16 cellular contexts compared by ENCODE assay signal in genomic region chr20:35657271-35657670, GRCh38. TPM values are rescaled to one million over a fixed set of nuclear protein-coding genes. Genes with fewer than 3 reads are reported as not detected.
DNase-seq lines count a peak whose midpoint lies in the region; ATAC-seq, FAIRE-seq and TF ChIP-seq lines count a peak whose summit lies in the region.
"Had no signal": no experiment of that assay in that cellular context is flagged by ENCODE, and none has a peak within 500 bp of the region (broad histone marks: within the 10 kb centered on the region; RNA-seq: fewer than 3 reads in every experiment).

No MANE protein-coding gene starts in this region.

- no peak for FAIRE-seq in H54 (lab: Jason Lieb, UNC)

- POLR2A ChIA-PET in A673 (lab: Charles Lee; ENCODE audit: low non-redundant PET): no interaction called here
- POLR2A ChIA-PET in CD4-positive, alpha-beta memory T cell (lab: Charles Lee; ENCODE audit: partially characterized antibody): interaction anchor here (1.5 kb wide), 1 partner anchor 85 kb away, joined by 5 read pairs; the partner anchor contains the start of gene RBM39

- H3K36me3 Mint-ChIP-seq in CD4-positive, alpha-beta memory T cell: peaks cover 8 to 16% of the 10 kb centered on the region in 2 donors
- peaks cover 17% of the 10 kb centered on the region for H3K36me3 Mint-ChIP-seq in activated T-helper 1 cell treated with anti-CD3 and anti-CD28 coated beads, Interleukin-12 subunit alpha, Interleukin-12 subunit beta, Interleukin-2, Interleukin-4 antibody, amounts not matched to agents 30 ng/mL and 10 ng/mL and 1 ng/mL, durations not matched to agents 14 hours and 24 hours and 36 hours (ENCODE audit: low read depth)

- TF ChIP-seq POLR2A in H54 (IDR thresholded peaks at IDR 0.05; ENCODE audit: low read depth, low read length): no peak

- H3K27me3 ChIP-seq in A673 (replicated peaks; ENCODE audit: insufficient read depth, low read depth, low read length, poor library complexity) (no peaks in the 10 kb centered on the region), lower lobe of right lung (ENCODE audit: low read depth) (no peaks in the 10 kb centered on the region)
- no peaks in the 10 kb centered on the region for H3K27me3 ChIP-seq in CD4-positive, alpha-beta memory T cell (ENCODE audit: insufficient read depth, low read length)
- H3K27me3 ChIP-seq: BLaER1 treated with 17β-estradiol and CSF1 and Interleukin-3, amounts not matched to agents 10 nM and 100 nM had no signal

- H3K9me3 ChIP-seq in A673 (ENCODE audit: low read depth, low read length, poor library complexity, severe bottlenecking) (no peaks in the 10 kb centered on the region), lower lobe of right lung (no peaks in the 10 kb centered on the region)
- H3K9me3 ChIP-seq in CD4-positive, alpha-beta memory T cell (ENCODE audit: control insufficient read depth in 1 of 2, low read length in 2 of 2): no peaks in the 10 kb centered on the region

- TF ChIP-seq CTCF in A673 (conservative IDR thresholded peaks at IDR 0.05; ENCODE audit: low read depth, low read length): no peak
- TF ChIP-seq CTCF in lower lobe of right lung (IDR thresholded peaks at IDR 0.05): no peak

- no TSS peak for BruUV-seq in A673 (replicated peaks; lab: Mats Ljungman, UMichigan)

- no peaks in the 10 kb centered on the region for H3K9me3 Mint-ChIP-seq in CD4-positive, alpha-beta memory T cell
- H3K9me3 Mint-ChIP-seq in activated T-helper 1 cell treated with anti-CD3 and anti-CD28 coated beads, Interleukin-12 subunit alpha, Interleukin-12 subunit beta, Interleukin-2, Interleukin-4 antibody, amounts not matched to agents 30 ng/mL and 10 ng/mL and 1 ng/mL, durations not matched to agents 14 hours and 24 hours and 36 hours: no peaks in the 10 kb centered on the region

- intact Hi-C loops in A673 (cut with micrococcal nuclease; ENCODE audit: unreplicated experiment) (no loop called here), lower lobe of right lung (cut with DNase I) (no loop called here)
- intact Hi-C loops in CD4-positive, alpha-beta memory T cell (cut with micrococcal nuclease): no loop called here
- intact Hi-C loops in activated T-helper 1 cell treated with anti-CD3 and anti-CD28 coated beads, Interleukin-12 subunit alpha, Interleukin-12 subunit beta, Interleukin-2, Interleukin-4 antibody, amounts not matched to agents 30 ng/mL and 10 ng/mL and 1 ng/mL, durations not matched to agents 14 hours and 24 hours and 36 hours (cut with micrococcal nuclease): no loop called here

- peak overlapping the region; percentile 47 to 93 (median 77) for H3K27ac Mint-ChIP-seq in CD4-positive, alpha-beta memory T cell
- H3K27ac Mint-ChIP-seq in activated T-helper 1 cell treated with anti-CD3 and anti-CD28 coated beads, Interleukin-12 subunit alpha, Interleukin-12 subunit beta, Interleukin-2, Interleukin-4 antibody, amounts not matched to agents 30 ng/mL and 10 ng/mL and 1 ng/mL, durations not matched to agents 14 hours and 24 hours and 36 hours: peak overlapping the region; percentile 40

- DNase-seq in A673 (ENCODE audit: low spot score): no peak
- no peak for DNase-seq in CD4-positive, alpha-beta memory T cell
- no peak for DNase-seq in activated T-helper 1 cell treated with anti-CD3 and anti-CD28 coated beads, Interleukin-12 subunit alpha, Interleukin-12 subunit beta, Interleukin-2, Interleukin-4 antibody, amounts not matched to agents 30 ng/mL and 10 ng/mL and 1 ng/mL, durations not matched to agents 14 hours and 24 hours and 36 hours (ENCODE audit: low spot score)
- DNase-seq in lower lobe of right lung: no peak
- no peak for DNase-seq in H54 (ENCODE audit: insufficient read length, low spot score)
- DNase-seq in SHP77 treated with DMSO at 0.1 percent for 48 hours (lab: John Stamatoyannopoulos, UW): no peak
- no peak for DNase-seq in NCI-H345 treated with DMSO at 0.1 percent for 48 hours (lab: John Stamatoyannopoulos, UW; ENCODE audit: unreplicated experiment)
- no peak for DNase-seq in stimulated activated CD4-positive, alpha-beta T cell treated with anti-CD3 and anti-CD28 coated beads, Interleukin-4, amount 100 ng/mL, for 24 hours
- DNase-seq: activated CD4-positive, alpha-beta T cell treated with anti-CD3 and anti-CD28 coated beads for 48 hours; activated naive CD4-positive, alpha-beta T cell; caudate nucleus; EL; mesendoderm; NCI-H2171; stimulated activated CD4-positive, alpha-beta T cell treated with anti-CD3 and anti-CD28 coated beads, Interleukin-4, amount 100 ng/mL, for 4 hours had no signal

- peak; percentile 58 to 64 for ATAC-seq in lower lobe of right lung

- peak overlapping the region; percentile 6 to 76 (median 61) for H3K4me3 Mint-ChIP-seq in CD4-positive, alpha-beta memory T cell
- H3K4me3 Mint-ChIP-seq in activated T-helper 1 cell treated with anti-CD3 and anti-CD28 coated beads, Interleukin-12 subunit alpha, Interleukin-12 subunit beta, Interleukin-2, Interleukin-4 antibody, amounts not matched to agents 30 ng/mL and 10 ng/mL and 1 ng/mL, durations not matched to agents 14 hours and 24 hours and 36 hours: peak overlapping the region; percentile 25

- CTCF ChIA-PET in A673 (lab: Charles Lee): no interaction called here
- CTCF ChIA-PET in CD4-positive, alpha-beta memory T cell (lab: Charles Lee; ENCODE audit: partially characterized antibody): interaction anchor here (1.2 kb wide), 1 partner anchor 32 kb away, joined by 3 read pairs; no protein-coding TSS in a partner anchor

- no peak overlapping the region for H3K4me3 ChIP-seq in A673 (ENCODE audit: low read depth, low read length, poor library complexity, severe bottlenecking)
- no peak overlapping the region for H3K4me3 ChIP-seq in CD4-positive, alpha-beta memory T cell (ENCODE audit: low read length in 2 of 2)
- H3K4me3 ChIP-seq in lower lobe of right lung: no peak overlapping the region
- H3K4me3 ChIP-seq: BLaER1 treated with 17β-estradiol and CSF1 and Interleukin-3, amounts not matched to agents 10 nM and 100 nM had no signal

- H3K36me3 ChIP-seq in A673 (ENCODE audit: insufficient read depth, low read length, poor library complexity, severe bottlenecking) (peaks cover 44% of the 10 kb centered on the region), lower lobe of right lung (peaks cover 31% of the 10 kb centered on the region)
- peaks cover 29% of the 10 kb centered on the region for H3K36me3 ChIP-seq in CD4-positive, alpha-beta memory T cell (ENCODE audit: insufficient read depth, low read length)

- H3K27ac ChIP-seq in A673 (ENCODE audit: low read depth, low read length, poor library complexity, severe bottlenecking) (peak overlapping the region; percentile 35), lower lobe of right lung (no peak overlapping the region)
- peak overlapping the region; percentile 29 for H3K27ac ChIP-seq in CD4-positive, alpha-beta memory T cell (ENCODE audit: low read depth, low read length)
- H3K27ac ChIP-seq: BLaER1 treated with 17β-estradiol and CSF1 and Interleukin-3, amounts not matched to agents 10 nM and 100 nM had no signal

- peaks cover 2 to 65% (median 41%) of the 10 kb centered on the region in 4 donors for H3K4me1 Mint-ChIP-seq in CD4-positive, alpha-beta memory T cell
- H3K4me1 Mint-ChIP-seq in activated T-helper 1 cell treated with anti-CD3 and anti-CD28 coated beads, Interleukin-12 subunit alpha, Interleukin-12 subunit beta, Interleukin-2, Interleukin-4 antibody, amounts not matched to agents 30 ng/mL and 10 ng/mL and 1 ng/mL, durations not matched to agents 14 hours and 24 hours and 36 hours (ENCODE audit: low read depth): peaks cover 49% of the 10 kb centered on the region

- peaks cover 23% of the 10 kb centered on the region for H3K4me1 ChIP-seq in A673 (ENCODE audit: insufficient read depth, low read length, poor library complexity, severe bottlenecking)
- peaks cover 76% of the 10 kb centered on the region for H3K4me1 ChIP-seq in CD4-positive, alpha-beta memory T cell (ENCODE audit: insufficient read depth, low read length)
- H3K4me1 ChIP-seq in lower lobe of right lung: peaks cover 63% of the 10 kb centered on the region

- no peaks in the 10 kb centered on the region for H3K27me3 Mint-ChIP-seq in CD4-positive, alpha-beta memory T cell
- no peaks in the 10 kb centered on the region for H3K27me3 Mint-ChIP-seq in activated T-helper 1 cell treated with anti-CD3 and anti-CD28 coated beads, Interleukin-12 subunit alpha, Interleukin-12 subunit beta, Interleukin-2, Interleukin-4 antibody, amounts not matched to agents 30 ng/mL and 10 ng/mL and 1 ng/mL, durations not matched to agents 14 hours and 24 hours and 36 hours (ENCODE audit: insufficient read depth)

RNA-seq across cellular contexts. Expression of gene CPNE1, which starts 7.4 kb away (rescaled TPM):
- total RNA-seq in A673 (2021) (273 TPM in 2 replicates), lower lobe of right lung (154 TPM)
- 100 to 1,000 TPM; 316 to 353 TPM for total RNA-seq in CD4-positive, alpha-beta memory T cell
- 100 to 1,000 TPM; 305 to 343 TPM for polyA plus RNA-seq in CD4-positive, alpha-beta memory T cell
- total RNA-seq in activated T-helper 1 cell treated with anti-CD3 and anti-CD28 coated beads, Interleukin-12 subunit alpha, Interleukin-12 subunit beta, Interleukin-2, Interleukin-4 antibody, amounts not matched to agents 30 ng/mL and 10 ng/mL and 1 ng/mL, durations not matched to agents 14 hours and 24 hours and 36 hours: 304 and 308 TPM in 2 replicates

RNA-seq across cellular contexts. Expression of gene RBM12, which starts 7.4 kb away (rescaled TPM):
- total RNA-seq in A673 (2021) (114 and 124 TPM in 2 replicates), lower lobe of right lung (70.5 TPM)
- 100 to 1,000 TPM; 129 to 138 TPM for total RNA-seq in CD4-positive, alpha-beta memory T cell
- polyA plus RNA-seq in CD4-positive, alpha-beta memory T cell: 10 to 100 TPM; 29.9 to 52.8 TPM
- total RNA-seq in activated T-helper 1 cell treated with anti-CD3 and anti-CD28 coated beads, Interleukin-12 subunit alpha, Interleukin-12 subunit beta, Interleukin-2, Interleukin-4 antibody, amounts not matched to agents 30 ng/mL and 10 ng/mL and 1 ng/mL, durations not matched to agents 14 hours and 24 hours and 36 hours: 151 and 168 TPM in 2 replicates

RNA-seq across cellular contexts. Expression of gene SPAG4, which starts 41.6 kb away (rescaled TPM):
- total RNA-seq in A673 (2021) (0.67 and 1.2 TPM in 2 replicates), lower lobe of right lung (4.2 TPM)
- 1 to 10 TPM in 1 of 2 experiments, under 1 TPM in 1; 0.47 to 1.3 TPM for total RNA-seq in CD4-positive, alpha-beta memory T cell
- polyA plus RNA-seq in CD4-positive, alpha-beta memory T cell: under 1 TPM; 0.69 to 0.79 TPM
- 3.6 and 5.1 TPM in 2 replicates for total RNA-seq in activated T-helper 1 cell treated with anti-CD3 and anti-CD28 coated beads, Interleukin-12 subunit alpha, Interleukin-12 subunit beta, Interleukin-2, Interleukin-4 antibody, amounts not matched to agents 30 ng/mL and 10 ng/mL and 1 ng/mL, durations not matched to agents 14 hours and 24 hours and 36 hours

RNA-seq across cellular contexts. Expression of gene NFS1, which starts 41.9 kb away (rescaled TPM):
- total RNA-seq in A673 (2021) (22.2 and 23.2 TPM in 2 replicates), lower lobe of right lung (22.2 TPM)
- total RNA-seq in CD4-positive, alpha-beta memory T cell: 10 to 100 TPM; 30.3 to 33.6 TPM
- polyA plus RNA-seq in CD4-positive, alpha-beta memory T cell: 10 to 100 TPM in 1 of 2 donors, 1 to 10 TPM in 1; 6.3 to 28.3 TPM
- 35.7 and 36.2 TPM in 2 replicates for total RNA-seq in activated T-helper 1 cell treated with anti-CD3 and anti-CD28 coated beads, Interleukin-12 subunit alpha, Interleukin-12 subunit beta, Interleukin-2, Interleukin-4 antibody, amounts not matched to agents 30 ng/mL and 10 ng/mL and 1 ng/mL, durations not matched to agents 14 hours and 24 hours and 36 hours

RNA-seq across cellular contexts. Expression of gene ROMO1, which starts 41.9 kb away (rescaled TPM):
- total RNA-seq in A673 (2021) (134 and 153 TPM in 2 replicates), lower lobe of right lung (81.7 TPM)
- 10 to 100 TPM; 38.4 to 43.8 TPM for total RNA-seq in CD4-positive, alpha-beta memory T cell
- polyA plus RNA-seq in CD4-positive, alpha-beta memory T cell: 100 to 1,000 TPM; 273 to 335 TPM
- total RNA-seq in activated T-helper 1 cell treated with anti-CD3 and anti-CD28 coated beads, Interleukin-12 subunit alpha, Interleukin-12 subunit beta, Interleukin-2, Interleukin-4 antibody, amounts not matched to agents 30 ng/mL and 10 ng/mL and 1 ng/mL, durations not matched to agents 14 hours and 24 hours and 36 hours: 80.3 and 95.6 TPM in 2 replicates
